1 cellular context compared by ENCODE assay signal in genomic region chr6:42880240-42880817, GRCh38.
A peak's percentile ranks its signal among the peaks of the same experiment; 100 is the strongest.
TF ChIP-seq lines count a peak whose summit lies in the region.

No MANE protein-coding gene starts in this region.

TF ChIP-seq in HepG2, 621 proteins besides CTCF, POLR2A, EP300 and RAD21:
- TF ChIP-seq, protein P1, sequence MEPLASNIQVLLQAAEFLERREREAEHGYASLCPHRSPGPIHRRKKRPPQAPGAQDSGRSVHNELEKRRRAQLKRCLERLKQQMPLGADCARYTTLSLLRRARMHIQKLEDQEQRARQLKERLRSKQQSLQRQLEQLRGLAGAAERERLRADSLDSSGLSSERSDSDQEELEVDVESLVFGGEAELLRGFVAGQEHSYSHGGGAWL (CRISPR knock-in tag; IDR thresholded peaks at IDR 0.05) = 0 out of 2 replicates have a peak, but pooled peaks have one; percentile 29
- TF ChIP-seq ZNF552 (CRISPR knock-in tag; IDR thresholded peaks at IDR 0.05; ENCODE audit: borderline replicate concordance) = peak; percentile 9; the same call in 1 of the 2 replicates
- TF ChIP-seq SNAPC5 (CRISPR knock-in tag; IDR thresholded peaks at IDR 0.05; ENCODE audit: borderline replicate concordance) = peak; percentile 19; the same call in 1 of the 2 replicates
- 0 out of 2 replicates have a peak, but pooled peaks have one; percentile 11 for TF ChIP-seq MTA1 (CRISPR knock-in tag; IDR thresholded peaks at IDR 0.05; ENCODE audit: borderline replicate concordance)
- TF ChIP-seq, protein P2, sequence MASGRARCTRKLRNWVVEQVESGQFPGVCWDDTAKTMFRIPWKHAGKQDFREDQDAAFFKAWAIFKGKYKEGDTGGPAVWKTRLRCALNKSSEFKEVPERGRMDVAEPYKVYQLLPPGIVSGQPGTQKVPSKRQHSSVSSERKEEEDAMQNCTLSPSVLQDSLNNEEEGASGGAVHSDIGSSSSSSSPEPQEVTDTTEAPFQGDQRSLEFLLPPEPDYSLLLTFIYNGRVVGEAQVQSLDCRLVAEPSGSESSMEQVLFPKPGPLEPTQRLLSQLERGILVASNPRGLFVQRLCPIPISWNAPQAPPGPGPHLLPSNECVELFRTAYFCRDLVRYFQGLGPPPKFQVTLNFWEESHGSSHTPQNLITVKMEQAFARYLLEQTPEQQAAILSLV (CRISPR knock-in tag; IDR thresholded peaks at IDR 0.05; ENCODE audit: borderline replicate concordance) = peak; percentile 23; the same call in 1 of the 2 replicates
- TF ChIP-seq ZNF598 (CRISPR knock-in tag; IDR thresholded peaks at IDR 0.05; ENCODE audit: borderline replicate concordance) = peak; percentile 23; the same call in 1 of the 2 replicates
- 0 out of 2 replicates have a peak, but pooled peaks have one; percentile 10 for TF ChIP-seq ZNF34 (CRISPR knock-in tag; IDR thresholded peaks at IDR 0.05; ENCODE audit: borderline replicate concordance)
- 0 out of 2 replicates have a peak, but pooled peaks have one; percentile 11 for TF ChIP-seq ZNF124 (CRISPR knock-in tag; IDR thresholded peaks at IDR 0.05)
- TF ChIP-seq, protein P3, sequence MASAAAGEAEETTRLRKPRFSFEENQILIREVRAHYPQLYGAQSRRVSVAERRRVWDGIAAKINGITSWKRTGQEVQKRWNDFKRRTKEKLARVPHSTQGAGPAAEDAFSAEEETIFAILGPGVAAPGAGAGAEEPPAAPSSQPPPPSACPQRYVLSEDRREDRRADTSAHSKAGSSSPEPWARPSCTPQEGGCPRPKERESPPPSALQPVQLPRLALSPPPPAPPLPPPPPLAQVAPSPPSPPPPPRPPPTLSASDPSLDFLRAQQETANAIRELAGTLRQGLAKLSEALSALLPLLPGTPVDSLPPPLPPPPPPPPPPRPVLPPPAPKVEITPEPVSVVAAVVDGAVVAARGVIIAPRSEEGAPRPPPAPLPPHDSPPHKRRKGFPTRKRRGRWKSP (CRISPR knock-in tag; IDR thresholded peaks at IDR 0.05) = 0 out of 2 replicates have a peak, but pooled peaks have one; percentile 7
- peak; percentile 16; the same call in 1 of the 2 replicates for TF ChIP-seq ZNF343 (CRISPR knock-in tag; IDR thresholded peaks at IDR 0.05)
- peak; percentile 29; the same call in 1 of the 2 replicates for TF ChIP-seq TMF1 (CRISPR knock-in tag; IDR thresholded peaks at IDR 0.05; ENCODE audit: low read depth)
- TF ChIP-seq KDM5B (CRISPR knock-in tag; IDR thresholded peaks at IDR 0.05; ENCODE audit: borderline replicate concordance) = 0 out of 2 replicates have a peak, but pooled peaks have one; percentile 2
- TF ChIP-seq RBFOX2 (IDR thresholded peaks at IDR 0.05; ENCODE audit: low read depth, low read length) = peak; percentile 42
- TF ChIP-seq, protein P4, sequence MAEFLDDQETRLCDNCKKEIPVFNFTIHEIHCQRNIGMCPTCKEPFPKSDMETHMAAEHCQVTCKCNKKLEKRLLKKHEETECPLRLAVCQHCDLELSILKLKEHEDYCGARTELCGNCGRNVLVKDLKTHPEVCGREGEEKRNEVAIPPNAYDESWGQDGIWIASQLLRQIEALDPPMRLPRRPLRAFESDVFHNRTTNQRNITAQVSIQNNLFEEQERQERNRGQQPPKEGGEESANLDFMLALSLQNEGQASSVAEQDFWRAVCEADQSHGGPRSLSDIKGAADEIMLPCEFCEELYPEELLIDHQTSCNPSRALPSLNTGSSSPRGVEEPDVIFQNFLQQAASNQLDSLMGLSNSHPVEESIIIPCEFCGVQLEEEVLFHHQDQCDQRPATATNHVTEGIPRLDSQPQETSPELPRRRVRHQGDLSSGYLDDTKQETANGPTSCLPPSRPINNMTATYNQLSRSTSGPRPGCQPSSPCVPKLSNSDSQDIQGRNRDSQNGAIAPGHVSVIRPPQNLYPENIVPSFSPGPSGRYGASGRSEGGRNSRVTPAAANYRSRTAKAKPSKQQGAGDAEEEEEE (CRISPR knock-in tag; IDR thresholded peaks at IDR 0.05; ENCODE audit: borderline replicate concordance) = 0 out of 2 replicates have a peak, but pooled peaks have one; percentile 48
- 0 out of 2 replicates have a peak, but pooled peaks have one; percentile 22 for TF ChIP-seq GLI4 (CRISPR knock-in tag; IDR thresholded peaks at IDR 0.05; ENCODE audit: borderline replicate concordance)
- 0 out of 2 replicates have a peak, but pooled peaks have one; percentile 8 for TF ChIP-seq GZF1 (CRISPR knock-in tag; IDR thresholded peaks at IDR 0.05)
- TF ChIP-seq, protein P5, sequence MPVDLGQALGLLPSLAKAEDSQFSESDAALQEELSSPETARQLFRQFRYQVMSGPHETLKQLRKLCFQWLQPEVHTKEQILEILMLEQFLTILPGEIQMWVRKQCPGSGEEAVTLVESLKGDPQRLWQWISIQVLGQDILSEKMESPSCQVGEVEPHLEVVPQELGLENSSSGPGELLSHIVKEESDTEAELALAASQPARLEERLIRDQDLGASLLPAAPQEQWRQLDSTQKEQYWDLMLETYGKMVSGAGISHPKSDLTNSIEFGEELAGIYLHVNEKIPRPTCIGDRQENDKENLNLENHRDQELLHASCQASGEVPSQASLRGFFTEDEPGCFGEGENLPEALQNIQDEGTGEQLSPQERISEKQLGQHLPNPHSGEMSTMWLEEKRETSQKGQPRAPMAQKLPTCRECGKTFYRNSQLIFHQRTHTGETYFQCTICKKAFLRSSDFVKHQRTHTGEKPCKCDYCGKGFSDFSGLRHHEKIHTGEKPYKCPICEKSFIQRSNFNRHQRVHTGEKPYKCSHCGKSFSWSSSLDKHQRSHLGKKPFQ (CRISPR knock-in tag; IDR thresholded peaks at IDR 0.05; ENCODE audit: insufficient replicate concordance) = peak; percentile 40
- 0 out of 2 replicates have a peak, but pooled peaks have one; percentile 50 for TF ChIP-seq ZNF44 (CRISPR knock-in tag; IDR thresholded peaks at IDR 0.05)
- TF ChIP-seq, protein P6, sequence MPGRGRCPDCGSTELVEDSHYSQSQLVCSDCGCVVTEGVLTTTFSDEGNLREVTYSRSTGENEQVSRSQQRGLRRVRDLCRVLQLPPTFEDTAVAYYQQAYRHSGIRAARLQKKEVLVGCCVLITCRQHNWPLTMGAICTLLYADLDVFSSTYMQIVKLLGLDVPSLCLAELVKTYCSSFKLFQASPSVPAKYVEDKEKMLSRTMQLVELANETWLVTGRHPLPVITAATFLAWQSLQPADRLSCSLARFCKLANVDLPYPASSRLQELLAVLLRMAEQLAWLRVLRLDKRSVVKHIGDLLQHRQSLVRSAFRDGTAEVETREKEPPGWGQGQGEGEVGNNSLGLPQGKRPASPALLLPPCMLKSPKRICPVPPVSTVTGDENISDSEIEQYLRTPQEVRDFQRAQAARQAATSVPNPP (CRISPR knock-in tag; IDR thresholded peaks at IDR 0.05) = peak; percentile 40; the same call in 1 of the 2 replicates
